ENCODE assay signal across 9 cellular contexts in genomic region chr5:141664733-141665461, GRCh38. TPM values are rescaled to one million over a fixed set of nuclear protein-coding genes. Genes with fewer than 3 reads are reported as not detected.
DNase-seq lines count a peak whose midpoint lies in the region; TF ChIP-seq lines count a peak whose summit lies in the region.
"Had no signal": no experiment of that assay in that cellular context is flagged by ENCODE, and none has a peak within 500 bp of the region (broad histone marks: within the 10 kb centered on the region; RNA-seq: fewer than 3 reads in every experiment).

No MANE protein-coding gene starts in this region.

- TF ChIP-seq CTCF in MM.1S (IDR thresholded peaks at IDR 0.05; ENCODE audit: low read length) (peak; percentile 94), hepatocyte (IDR thresholded peaks at IDR 0.05; ENCODE audit: poor library complexity) (peak; percentile 83)

- H3K27ac ChIP-seq in MM.1S (ENCODE audit: low read length) = no peak overlapping the region
- H3K27ac ChIP-seq in hepatocyte = no peak overlapping the region
- H3K27ac ChIP-seq: skin epidermis had no signal

- H2AFZ ChIP-seq in MM.1S (ENCODE audit: low read length) (peak overlapping the region; percentile 39; the same call in 1 of the 2 replicates), hepatocyte (no peak overlapping the region)

- H4K20me1 ChIP-seq in MM.1S (ENCODE audit: insufficient read depth, low read length) (no peaks in the 10 kb centered on the region), hepatocyte (ENCODE audit: insufficient read depth, poor library complexity, severe bottlenecking) (no peaks in the 10 kb centered on the region)

- H3K79me2 ChIP-seq in MM.1S (ENCODE audit: low read length) (no peaks in the 10 kb centered on the region), hepatocyte (no peaks in the 10 kb centered on the region)

- no peak overlapping the region for H3K9ac ChIP-seq in MM.1S (ENCODE audit: low read length)

- no peaks in the 10 kb centered on the region for H3F3A ChIP-seq in MM.1S (ENCODE audit: insufficient read depth, low read length)

- no peaks in the 10 kb centered on the region for H3K9me3 Mint-ChIP-seq in T-helper 2 cell treated with Interferon-gamma antibody and Interleukin-4, amounts not matched to agents 5 μg/mL and 100 μg/mL, for 36 hours

- H3K36me3 ChIP-seq in HAP-1 (replicated peaks) (peaks cover 7% of the 10 kb centered on the region; the same call in 1 of the 2 replicates), MM.1S (replicated peaks; ENCODE audit: insufficient read depth, low read length) (no peaks in the 10 kb centered on the region), hepatocyte (replicated peaks; ENCODE audit: insufficient read depth, low read depth) (no peaks in the 10 kb centered on the region)

- no peak overlapping the region for H3K4me3 ChIP-seq in HAP-1
- no peak overlapping the region for H3K4me3 ChIP-seq in MM.1S (ENCODE audit: low read length)
- H3K4me3 ChIP-seq in hepatocyte = no peak overlapping the region
- H3K4me3 ChIP-seq: skin epidermis had no signal

- no peaks in the 10 kb centered on the region for H3K9me2 ChIP-seq in MM.1S (replicated peaks; ENCODE audit: insufficient read depth, low read length)
- no peaks in the 10 kb centered on the region for H3K9me2 ChIP-seq in hepatocyte (replicated peaks; ENCODE audit: insufficient read depth)

- WGBS in hepatocyte (ENCODE audit: low lambda C conversion rate, missing lambda C conversion rate) = 47% methylated on average over 12 of the region's 13 CpGs

- H3K27ac Mint-ChIP-seq in T-helper 2 cell treated with Interferon-gamma antibody and Interleukin-4, amounts not matched to agents 5 μg/mL and 100 μg/mL, for 36 hours = no peak overlapping the region

- H3K4me1 Mint-ChIP-seq in T-helper 2 cell treated with Interferon-gamma antibody and Interleukin-4, amounts not matched to agents 5 μg/mL and 100 μg/mL, for 36 hours (ENCODE audit: low read depth) = peaks cover 4% of the 10 kb centered on the region

- H3K27me3 ChIP-seq in HAP-1 (ENCODE audit: low read depth) (no peaks in the 10 kb centered on the region), MM.1S (replicated peaks; ENCODE audit: insufficient read depth, low read length) (no peaks in the 10 kb centered on the region), hepatocyte (no peaks in the 10 kb centered on the region)

- H3K4me3 Mint-ChIP-seq in T-helper 2 cell treated with Interferon-gamma antibody and Interleukin-4, amounts not matched to agents 5 μg/mL and 100 μg/mL, for 36 hours = no peak overlapping the region

- no peaks in the 10 kb centered on the region for H3K36me3 Mint-ChIP-seq in T-helper 2 cell treated with Interferon-gamma antibody and Interleukin-4, amounts not matched to agents 5 μg/mL and 100 μg/mL, for 36 hours (ENCODE audit: low read depth)

- DNase-seq in NCI-H1436 (lab: John Stamatoyannopoulos, UW) (peak; percentile 35), NCI-H1436 treated with DMSO at 0.1 percent for 48 hours (lab: John Stamatoyannopoulos, UW) (no peak), HAP-1 (ENCODE audit: low spot score in 2 of 2) (peak; percentile 58 to 86), MM.1S (peak; percentile 55), anterior cingulate cortex (lab: John Stamatoyannopoulos, UW) (peak in 51 of 58 donors; percentile 15 to 80 (median 47)), hepatocyte (ENCODE audit: low spot score) (peak; percentile 80)
- DNase-seq in T-helper 2 cell treated with Interferon-gamma antibody and Interleukin-4, amounts not matched to agents 5 μg/mL and 100 μg/mL, for 36 hours (ENCODE audit: low spot score) = peak; percentile 62
- DNase-seq in stimulated activated CD4-positive, alpha-beta T cell treated with anti-CD3 and anti-CD28 coated beads, Interleukin-12 subunit alpha, Interleukin-12 subunit beta, amount 100 ng/mL, for 4 hours = peak; percentile 71

- H3K4me2 ChIP-seq in MM.1S (ENCODE audit: low read depth, low read length) (no peak overlapping the region), hepatocyte (no peak overlapping the region)

- in situ Hi-C loops in HAP-1 (cut with MboI; ENCODE audit: low sequenced_read_pairs) = no loop called here

- H3K27me3 Mint-ChIP-seq in T-helper 2 cell treated with Interferon-gamma antibody and Interleukin-4, amounts not matched to agents 5 μg/mL and 100 μg/mL, for 36 hours (ENCODE audit: low read depth) = no peaks in the 10 kb centered on the region

- no peaks in the 10 kb centered on the region for H3K9me3 ChIP-seq in HAP-1
- H3K9me3 ChIP-seq in MM.1S (replicated peaks; ENCODE audit: insufficient read depth, low read length) = no peaks in the 10 kb centered on the region
- H3K9me3 ChIP-seq in hepatocyte (ENCODE audit: low read depth) = no peaks in the 10 kb centered on the region

- H3K4me1 ChIP-seq in HAP-1 (no peaks in the 10 kb centered on the region), MM.1S (ENCODE audit: low read length) (no peaks in the 10 kb centered on the region), hepatocyte (ENCODE audit: insufficient read depth) (no peaks in the 10 kb centered on the region)

RNA-seq across cellular contexts. Expression of gene FCHSD1, which starts 13.7 kb away (rescaled TPM):
- 14.1 and 18.0 TPM in 2 replicates for total RNA-seq in hepatocyte
- polyA plus RNA-seq in hepatocyte = 25.9 and 27.4 TPM in 2 replicates

RNA-seq across cellular contexts. Expression of gene ARAP3, which starts 17.1 kb away (rescaled TPM):
- 4.9 and 5.1 TPM in 2 replicates for total RNA-seq in hepatocyte
- 8.4 and 8.6 TPM in 2 replicates for polyA plus RNA-seq in hepatocyte

RNA-seq across cellular contexts. Expression of gene RELL2, which starts 28.1 kb away (rescaled TPM):
- total RNA-seq in hepatocyte = 7.6 and 16.9 TPM in 2 replicates
- polyA plus RNA-seq in hepatocyte = 17.3 and 19.9 TPM in 2 replicates

RNA-seq across cellular contexts. Expression of gene HDAC3, which starts 28.2 kb away (rescaled TPM):
- total RNA-seq in hepatocyte = 50.1 and 53.5 TPM in 2 replicates
- 74.0 and 81.9 TPM in 2 replicates for polyA plus RNA-seq in hepatocyte

RNA-seq across cellular contexts. Expression of gene DIAPH1, which starts 46.1 kb away (rescaled TPM):
- 37.7 and 62.4 TPM in 2 replicates for total RNA-seq in hepatocyte
- polyA plus RNA-seq in hepatocyte = 56.6 and 59.0 TPM in 2 replicates
